In genomic region chr2:172109256-172109655, GRCh38 we compare ENCODE assay signal across 22 cellular contexts. TPM values are rescaled to one million over a fixed set of nuclear protein-coding genes. Genes with fewer than 3 reads are reported as not detected.
A peak's percentile ranks its signal among the peaks of the same experiment; 100 is the strongest.
DNase-seq lines count a peak whose midpoint lies in the region; ATAC-seq and TF ChIP-seq lines count a peak whose summit lies in the region.
"Had no signal": no experiment of that assay in that cellular context is flagged by ENCODE, and none has a peak within 500 bp of the region (broad histone marks: within the 10 kb centered on the region; RNA-seq: fewer than 3 reads in every experiment).

No MANE protein-coding gene starts in this region.

- in situ Hi-C loops in mammary epithelial cell (cut with MboI; ENCODE audit: low sequenced_read_pairs in 2 of 2) (loop anchor here (25.0 kb wide), 2 partner anchors 297 to 522 kb away; no protein-coding TSS in a partner anchor), IMR-90 (cut with MboI; ENCODE audit: low sequenced_read_pairs) (loop anchor here (5.0 kb wide), 2 partner anchors 302 to 407 kb away; no protein-coding TSS in a partner anchor)

- H3K9ac ChIP-seq in mammary epithelial cell (ENCODE audit: insufficient read depth, low read length) (no peak overlapping the region), IMR-90 (ENCODE audit: low read depth, low read length) (no peak overlapping the region), PC-3 (ENCODE audit: low read length) (no peak overlapping the region)
- H3K9ac ChIP-seq: BLaER1 treated with 17β-estradiol and CSF1 and Interleukin-3, amounts not matched to agents 10 nM and 100 nM had no signal

- no peak for TF ChIP-seq CTCF in mammary epithelial cell (conservative IDR thresholded peaks at IDR 0.05 in 1 of 2, IDR thresholded peaks at IDR 0.05 in 1 of 2; ENCODE audit: extremely low read depth in 1 of 2, insufficient read depth in 1 of 2, low read depth in 1 of 2, low read length in 2 of 2)
- TF ChIP-seq CTCF in MCF 10A (IDR thresholded peaks at IDR 0.05; ENCODE audit: unreplicated experiment): no peak
- TF ChIP-seq CTCF in IMR-90 (conservative IDR thresholded peaks at IDR 0.05; ENCODE audit: low read depth, low read length): no peak
- TF ChIP-seq CTCF in PC-3 (conservative IDR thresholded peaks at IDR 0.05; ENCODE audit: low read depth, low read length): no peak

- no peak overlapping the region for H2BK15ac ChIP-seq in IMR-90 (ENCODE audit: low read depth, low read length)

- DNase-seq in mammary epithelial cell: no peak
- DNase-seq in MCF 10A (ENCODE audit: unreplicated experiment): no peak
- no peak for DNase-seq in IMR-90
- peak; percentile 28 for DNase-seq in iPS-NIHi11 (ENCODE audit: low spot score)
- DNase-seq in HuH-7.5 (ENCODE audit: low spot score): no peak
- no peak for DNase-seq in NCI-H82 treated with DMSO at 0.1 percent for 48 hours (lab: John Stamatoyannopoulos, UW; ENCODE audit: unreplicated experiment)
- no peak for DNase-seq in PC-3
- no peak for DNase-seq in cerebellar nuclear complex (lab: John Stamatoyannopoulos, UW)
- DNase-seq: Calu3; CD8-positive, alpha-beta T cell; DMS153; HCEC 1CT; MM.1S; NCI-H1092; NCI-H1436 treated with DMSO at 0.1 percent for 48 hours; NCI-H1930; NCI-H510A; SHP77 treated with DMSO at 0.1 percent for 48 hours; SW 1271 had no signal

- no peaks in the 10 kb centered on the region for H3K9me1 ChIP-seq in IMR-90 (ENCODE audit: insufficient read depth, low read length)

- H4K5ac ChIP-seq in IMR-90 (ENCODE audit: low read depth, low read length): no peak overlapping the region

- intact Hi-C loops in mammary epithelial cell (cut with micrococcal nuclease) (no loop called here), MCF 10A (cut with micrococcal nuclease) (loop anchor here (10.0 kb wide), 1 partner anchor 214 kb away; the partner anchor contains the start of gene SLC25A12), IMR-90 (cut with micrococcal nuclease) (no loop called here), PC-3 (cut with micrococcal nuclease) (no loop called here)

- H3K9me3 ChIP-seq in mammary epithelial cell (replicated peaks; ENCODE audit: insufficient read depth, low read length) (no peaks in the 10 kb centered on the region), IMR-90 (ENCODE audit: control insufficient read depth, insufficient read depth, low read length) (no peaks in the 10 kb centered on the region), PC-3 (ENCODE audit: low read length) (no peaks in the 10 kb centered on the region)
- H3K9me3 ChIP-seq: BLaER1 treated with 17β-estradiol and CSF1 and Interleukin-3, amounts not matched to agents 10 nM and 100 nM had no signal

- no peaks in the 10 kb centered on the region for H3K27me3 Mint-ChIP-seq in MCF 10A (ENCODE audit: insufficient read depth, unreplicated experiment)

- H3K4me1 ChIP-seq in mammary epithelial cell (ENCODE audit: insufficient read depth, low read length) (peaks cover 12% of the 10 kb centered on the region), IMR-90 (ENCODE audit: control insufficient read depth, insufficient read depth, low read length) (no peaks in the 10 kb centered on the region), PC-3 (ENCODE audit: insufficient read depth, low read length) (no peaks in the 10 kb centered on the region)

- no peaks in the 10 kb centered on the region for H3K36me3 Mint-ChIP-seq in MCF 10A (ENCODE audit: insufficient read depth, unreplicated experiment)
- H3K36me3 Mint-ChIP-seq: CD8-positive, alpha-beta T cell had no signal

- BruUV-seq in mammary epithelial cell (replicated peaks; lab: Mats Ljungman, UMichigan) (no TSS peak), MCF 10A (replicated peaks; lab: Mats Ljungman, UMichigan) (no TSS peak), IMR-90 (replicated peaks; lab: Mats Ljungman, UMichigan) (no TSS peak), PC-3 (replicated peaks; lab: Mats Ljungman, UMichigan) (no TSS peak)

- no peaks in the 10 kb centered on the region for H3F3A ChIP-seq in PC-3 (ENCODE audit: low read length, unreplicated experiment)

- no peaks in the 10 kb centered on the region for H3K79me1 ChIP-seq in IMR-90 (ENCODE audit: low read depth in 1 of 2, low read length in 2 of 2)

- no peak for TF ChIP-seq POLR2A in IMR-90 (IDR thresholded peaks at IDR 0.05; ENCODE audit: low read depth, low read length)

- H3K4me3 ChIP-seq in mammary epithelial cell (replicated peaks in 1 of 3; ENCODE audit: insufficient read depth in 1 of 3, low read depth in 2 of 3, low read length in 3 of 3) (no peak overlapping the region), IMR-90 (ENCODE audit: insufficient read depth, low read depth, low read length) (no peak overlapping the region), PC-3 (ENCODE audit: low read length) (no peak overlapping the region)
- H3K4me3 ChIP-seq: BLaER1 treated with 17β-estradiol and CSF1 and Interleukin-3, amounts not matched to agents 10 nM and 100 nM; SK-N-MC had no signal

- H4K20me1 ChIP-seq in mammary epithelial cell (ENCODE audit: insufficient read depth, low read length) (no peaks in the 10 kb centered on the region), IMR-90 (ENCODE audit: insufficient read depth, low read length) (no peaks in the 10 kb centered on the region), PC-3 (ENCODE audit: low read length) (no peaks in the 10 kb centered on the region)

- H2AFZ ChIP-seq in mammary epithelial cell (ENCODE audit: low read depth, low read length): peak overlapping the region; percentile 90
- peak overlapping the region; percentile 54 for H2AFZ ChIP-seq in IMR-90 (replicated peaks; ENCODE audit: low read length, poor library complexity)
- no peak overlapping the region for H2AFZ ChIP-seq in PC-3 (ENCODE audit: low read length)

- WGBS in mammary epithelial cell (ENCODE audit: low coverage, missing lambda C conversion rate): 100% methylated on average over 1 of the region's 21 CpGs
- WGBS in IMR-90 (ENCODE audit: extremely low coverage in 2 of 2, insufficient read length in 1 of 2), 2 experiments: no CpG with 5 or more reads among the region's 21 CpGs

- no peak overlapping the region for H2AK9ac ChIP-seq in IMR-90 (replicated peaks; ENCODE audit: low read depth, low read length, poor library complexity)

- dilution Hi-C loops in mammary epithelial cell (cut with HindIII; ENCODE audit: low sequenced_read_pairs): no loop called here
- dilution Hi-C loops in IMR-90 (cut with HindIII; ENCODE audit: low sequenced_read_pairs, unreplicated experiment): no loop called here

- H3K79me2 ChIP-seq in mammary epithelial cell (ENCODE audit: insufficient read depth, low read length) (no peaks in the 10 kb centered on the region), PC-3 (ENCODE audit: low read length) (no peaks in the 10 kb centered on the region)

- H4K8ac ChIP-seq in IMR-90 (ENCODE audit: low read depth in 2 of 2, low read length in 2 of 2): no peak overlapping the region

- H3K4ac ChIP-seq in IMR-90 (ENCODE audit: low read depth, low read length): no peak overlapping the region

- H3K4me2 ChIP-seq in mammary epithelial cell (ENCODE audit: insufficient read depth, low read depth, low read length) (no peak overlapping the region), IMR-90 (ENCODE audit: low read depth, low read length) (no peak overlapping the region), PC-3 (ENCODE audit: low read length) (no peak overlapping the region)
- H3K4me2 ChIP-seq: BLaER1 treated with 17β-estradiol and CSF1 and Interleukin-3, amounts not matched to agents 10 nM and 100 nM had no signal

- ATAC-seq in IMR-90 (ENCODE audit: low read depth): no peak
- ATAC-seq in PC-3: no peak
- ATAC-seq: CD8-positive, alpha-beta T cell had no signal

- no peak overlapping the region for H3K14ac ChIP-seq in IMR-90 (replicated peaks; ENCODE audit: low read depth, low read length)

- no peak overlapping the region for H2BK120ac ChIP-seq in IMR-90 (ENCODE audit: low read depth, low read length)

- no peak overlapping the region for H3K27ac ChIP-seq in mammary epithelial cell (ENCODE audit: insufficient read depth, low read depth, low read length)
- H3K27ac ChIP-seq in IMR-90 (ENCODE audit: insufficient read depth, low read length): no peak overlapping the region
- no peak overlapping the region for H3K27ac ChIP-seq in PC-3 (ENCODE audit: low read length)
- H3K27ac ChIP-seq: BLaER1 treated with 17β-estradiol and CSF1 and Interleukin-3, amounts not matched to agents 10 nM and 100 nM; RWPE1; SK-N-MC had no signal

- no peaks in the 10 kb centered on the region for H3K27me3 ChIP-seq in mammary epithelial cell (ENCODE audit: insufficient read depth, low read length)
- no peaks in the 10 kb centered on the region; the same call in 1 of the 2 replicates for H3K27me3 ChIP-seq in IMR-90 (ENCODE audit: control insufficient read depth, insufficient read depth, low read length)
- no peaks in the 10 kb centered on the region for H3K27me3 ChIP-seq in PC-3 (ENCODE audit: low read length)

- H3K4me1 Mint-ChIP-seq in MCF 10A (ENCODE audit: insufficient read depth, unreplicated experiment): no peaks in the 10 kb centered on the region

- CTCF ChIA-PET in mammary epithelial cell (lab: Charles Lee; ENCODE audit: low non-redundant PET) (no interaction called here), MCF 10A (lab: Yijun Ruan, JAX) (interaction anchor here (0.5 to 1.1 kb wide), 3 partner anchors 13 to 525 kb away, joined by 3 read pairs; no protein-coding TSS in a partner anchor), IMR-90 (lab: Yijun Ruan, JAX) (no interaction called here), PC-3 (lab: Charles Lee) (no interaction called here)

- H3K36me3 ChIP-seq in mammary epithelial cell (ENCODE audit: insufficient read depth, low read length): no peaks in the 10 kb centered on the region
- H3K36me3 ChIP-seq in IMR-90 (ENCODE audit: control insufficient read depth, insufficient read depth, low read length): no peaks in the 10 kb centered on the region
- H3K36me3 ChIP-seq in PC-3 (ENCODE audit: low read depth, low read length): no peaks in the 10 kb centered on the region
- H3K36me3 ChIP-seq: BLaER1 treated with 17β-estradiol and CSF1 and Interleukin-3, amounts not matched to agents 10 nM and 100 nM had no signal

- H3K9me2 ChIP-seq in PC-3 (replicated peaks; ENCODE audit: low read length): no peaks in the 10 kb centered on the region

- H3K27ac Mint-ChIP-seq in MCF 10A (ENCODE audit: low read depth, unreplicated experiment): no peak overlapping the region
- H3K27ac Mint-ChIP-seq: CD8-positive, alpha-beta T cell had no signal

- no peak overlapping the region for H2BK20ac ChIP-seq in IMR-90 (ENCODE audit: low read depth, low read length)

- no peak overlapping the region for H3K56ac ChIP-seq in IMR-90 (ENCODE audit: extremely low read depth, insufficient read depth, low read length)

- no peak overlapping the region for H3K18ac ChIP-seq in IMR-90 (ENCODE audit: low read depth, low read length)

- TF ChIP-seq RAD21 in IMR-90 (IDR thresholded peaks at IDR 0.05; ENCODE audit: low read length): no peak

- H3K4me3 Mint-ChIP-seq in MCF 10A (ENCODE audit: unreplicated experiment): no peak overlapping the region
- H3K4me3 Mint-ChIP-seq: CD8-positive, alpha-beta T cell had no signal

- no peak overlapping the region for H3K23ac ChIP-seq in IMR-90 (ENCODE audit: low read depth, low read length)

- POLR2A ChIA-PET in MCF 10A (lab: Yijun Ruan, JAX): interaction anchor here (0.7 kb wide), 2 partner anchors 154 to 358 kb away, joined by 3 to 4 read pairs; no protein-coding TSS in a partner anchor
- POLR2A ChIA-PET in IMR-90 (lab: Charles Lee; ENCODE audit: unreplicated experiment): no interaction called here
- POLR2A ChIA-PET in PC-3 (lab: Charles Lee; ENCODE audit: unreplicated experiment): no interaction called here

- no peak overlapping the region for H4K91ac ChIP-seq in IMR-90 (ENCODE audit: insufficient read depth, low read depth, low read length)

- H2BK5ac ChIP-seq in IMR-90 (ENCODE audit: low read depth, low read length, poor library complexity, severe bottlenecking): no peak overlapping the region

- no peak overlapping the region for H2AK5ac ChIP-seq in IMR-90 (ENCODE audit: low read depth, low read length)

- no peaks in the 10 kb centered on the region for H3K9me3 Mint-ChIP-seq in MCF 10A (ENCODE audit: unreplicated experiment)
- H3K9me3 Mint-ChIP-seq: CD8-positive, alpha-beta T cell had no signal

RNA-seq across cellular contexts. Expression of gene DLX2, which starts 6.6 kb away (rescaled TPM):
- 1 to 10 TPM in 1 of 2 donors, under 1 TPM in 1; under 0.01 to 9.9 TPM for total RNA-seq in mammary epithelial cell
- polyA plus RNA-seq in mammary epithelial cell: 0.16 TPM
- 0.31 TPM for polyA minus RNA-seq in mammary epithelial cell
- total RNA-seq in MCF 10A (2022): 1.1 and 1.9 TPM in 2 replicates
- not detected in 2 replicates for total RNA-seq in IMR-90 (2012; rRNA removed)
- polyA plus RNA-seq in IMR-90 (2012; rRNA removed): 0.38 and 0.44 TPM in 2 replicates
- 0.55 and 0.60 TPM in 2 replicates for polyA plus RNA-seq in IMR-90 (2012; cell fraction: cytosol; rRNA removed)
- 1.1 and 1.2 TPM in 2 replicates for polyA plus RNA-seq in IMR-90 (2012; cell fraction: nucleus; rRNA removed; ENCODE audit: low replicate concordance)
- total RNA-seq in PC-3 (2014; rRNA removed): 0.29 and 1.4 TPM in 2 replicates
- total RNA-seq: Calu3 had no signal

RNA-seq across cellular contexts. Expression of gene DLX1, which starts 23.9 kb away (rescaled TPM):
- total RNA-seq in mammary epithelial cell (1 to 10 TPM in 1 of 2 donors, under 1 TPM in 1; 0.17 to 3.3 TPM), MCF 10A (2022) (0.77 and 0.81 TPM in 2 replicates), IMR-90 (2012; rRNA removed) (0.36 and 1.1 TPM in 2 replicates), PC-3 (2014; rRNA removed) (7.6 and 13.2 TPM in 2 replicates)
- polyA plus RNA-seq in mammary epithelial cell (0.52 TPM), IMR-90 (2012; rRNA removed) (2.1 and 2.2 TPM in 2 replicates)
- 3.3 TPM for polyA minus RNA-seq in mammary epithelial cell
- 0.97 and 1.3 TPM in 2 replicates for polyA plus RNA-seq in IMR-90 (2012; cell fraction: cytosol; rRNA removed)
- 3.7 and 5.4 TPM in 2 replicates for polyA plus RNA-seq in IMR-90 (2012; cell fraction: nucleus; rRNA removed; ENCODE audit: low replicate concordance)
- total RNA-seq: Calu3; CD8-positive, alpha-beta T cell had no signal
